ENCODE assay signal across 1 cellular context in the genomic region with DNA sequence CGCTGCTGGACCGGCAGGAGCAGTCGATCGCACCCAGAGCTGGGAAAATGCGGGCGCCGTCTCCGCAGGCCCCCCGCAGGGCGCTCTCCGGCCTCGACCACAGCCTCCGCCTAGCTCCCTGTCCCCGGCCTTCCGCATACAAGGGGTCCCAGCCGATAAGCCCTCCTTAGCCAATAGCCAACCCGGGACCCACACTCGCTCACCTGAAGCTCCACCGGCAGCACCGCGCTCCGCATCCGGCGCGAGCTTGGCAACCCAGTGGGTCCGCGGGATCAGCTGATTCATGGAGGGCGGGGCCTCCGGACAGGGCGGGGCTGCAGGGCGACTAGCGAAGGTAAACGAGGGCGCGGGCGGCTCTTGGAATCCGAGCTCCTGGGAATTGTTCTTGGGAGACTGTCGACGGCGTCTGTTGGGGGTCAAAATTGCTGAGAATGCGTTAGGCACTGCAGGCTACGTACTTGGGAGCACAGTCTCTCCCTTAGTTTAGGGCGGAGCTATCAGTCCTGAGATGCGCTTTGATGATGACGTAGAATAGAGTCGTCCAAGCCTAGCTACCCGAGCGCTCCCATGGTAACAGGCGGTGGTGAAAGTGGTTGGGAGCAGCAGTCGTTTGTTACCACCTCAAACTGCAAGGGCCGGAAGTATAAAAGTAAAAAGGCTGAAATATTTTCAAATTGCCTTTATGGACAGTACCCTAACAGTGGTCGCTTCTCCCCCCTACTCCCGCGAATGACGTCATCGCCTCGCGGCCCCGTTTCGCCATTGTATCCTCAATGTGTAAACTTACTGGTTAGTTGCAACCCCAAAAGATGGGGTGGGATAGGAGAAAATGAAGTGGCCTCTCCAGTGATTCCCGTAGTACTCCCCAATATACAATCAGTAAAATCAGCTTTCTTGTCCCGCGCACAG.
A peak's percentile ranks its signal among the peaks of the same experiment; 100 is the strongest.
TF ChIP-seq lines count a peak whose summit lies in the region.

ALS2 (minus strand) TSS at position 260 of the 909 bp plus-strand sequence. CDS start 12,048 bp downstream, outside the sequence.

TF ChIP-seq in HepG2, 621 proteins besides CTCF, POLR2A, EP300 and RAD21 (continued from another document and continues in another):
- TF ChIP-seq, protein P1, sequence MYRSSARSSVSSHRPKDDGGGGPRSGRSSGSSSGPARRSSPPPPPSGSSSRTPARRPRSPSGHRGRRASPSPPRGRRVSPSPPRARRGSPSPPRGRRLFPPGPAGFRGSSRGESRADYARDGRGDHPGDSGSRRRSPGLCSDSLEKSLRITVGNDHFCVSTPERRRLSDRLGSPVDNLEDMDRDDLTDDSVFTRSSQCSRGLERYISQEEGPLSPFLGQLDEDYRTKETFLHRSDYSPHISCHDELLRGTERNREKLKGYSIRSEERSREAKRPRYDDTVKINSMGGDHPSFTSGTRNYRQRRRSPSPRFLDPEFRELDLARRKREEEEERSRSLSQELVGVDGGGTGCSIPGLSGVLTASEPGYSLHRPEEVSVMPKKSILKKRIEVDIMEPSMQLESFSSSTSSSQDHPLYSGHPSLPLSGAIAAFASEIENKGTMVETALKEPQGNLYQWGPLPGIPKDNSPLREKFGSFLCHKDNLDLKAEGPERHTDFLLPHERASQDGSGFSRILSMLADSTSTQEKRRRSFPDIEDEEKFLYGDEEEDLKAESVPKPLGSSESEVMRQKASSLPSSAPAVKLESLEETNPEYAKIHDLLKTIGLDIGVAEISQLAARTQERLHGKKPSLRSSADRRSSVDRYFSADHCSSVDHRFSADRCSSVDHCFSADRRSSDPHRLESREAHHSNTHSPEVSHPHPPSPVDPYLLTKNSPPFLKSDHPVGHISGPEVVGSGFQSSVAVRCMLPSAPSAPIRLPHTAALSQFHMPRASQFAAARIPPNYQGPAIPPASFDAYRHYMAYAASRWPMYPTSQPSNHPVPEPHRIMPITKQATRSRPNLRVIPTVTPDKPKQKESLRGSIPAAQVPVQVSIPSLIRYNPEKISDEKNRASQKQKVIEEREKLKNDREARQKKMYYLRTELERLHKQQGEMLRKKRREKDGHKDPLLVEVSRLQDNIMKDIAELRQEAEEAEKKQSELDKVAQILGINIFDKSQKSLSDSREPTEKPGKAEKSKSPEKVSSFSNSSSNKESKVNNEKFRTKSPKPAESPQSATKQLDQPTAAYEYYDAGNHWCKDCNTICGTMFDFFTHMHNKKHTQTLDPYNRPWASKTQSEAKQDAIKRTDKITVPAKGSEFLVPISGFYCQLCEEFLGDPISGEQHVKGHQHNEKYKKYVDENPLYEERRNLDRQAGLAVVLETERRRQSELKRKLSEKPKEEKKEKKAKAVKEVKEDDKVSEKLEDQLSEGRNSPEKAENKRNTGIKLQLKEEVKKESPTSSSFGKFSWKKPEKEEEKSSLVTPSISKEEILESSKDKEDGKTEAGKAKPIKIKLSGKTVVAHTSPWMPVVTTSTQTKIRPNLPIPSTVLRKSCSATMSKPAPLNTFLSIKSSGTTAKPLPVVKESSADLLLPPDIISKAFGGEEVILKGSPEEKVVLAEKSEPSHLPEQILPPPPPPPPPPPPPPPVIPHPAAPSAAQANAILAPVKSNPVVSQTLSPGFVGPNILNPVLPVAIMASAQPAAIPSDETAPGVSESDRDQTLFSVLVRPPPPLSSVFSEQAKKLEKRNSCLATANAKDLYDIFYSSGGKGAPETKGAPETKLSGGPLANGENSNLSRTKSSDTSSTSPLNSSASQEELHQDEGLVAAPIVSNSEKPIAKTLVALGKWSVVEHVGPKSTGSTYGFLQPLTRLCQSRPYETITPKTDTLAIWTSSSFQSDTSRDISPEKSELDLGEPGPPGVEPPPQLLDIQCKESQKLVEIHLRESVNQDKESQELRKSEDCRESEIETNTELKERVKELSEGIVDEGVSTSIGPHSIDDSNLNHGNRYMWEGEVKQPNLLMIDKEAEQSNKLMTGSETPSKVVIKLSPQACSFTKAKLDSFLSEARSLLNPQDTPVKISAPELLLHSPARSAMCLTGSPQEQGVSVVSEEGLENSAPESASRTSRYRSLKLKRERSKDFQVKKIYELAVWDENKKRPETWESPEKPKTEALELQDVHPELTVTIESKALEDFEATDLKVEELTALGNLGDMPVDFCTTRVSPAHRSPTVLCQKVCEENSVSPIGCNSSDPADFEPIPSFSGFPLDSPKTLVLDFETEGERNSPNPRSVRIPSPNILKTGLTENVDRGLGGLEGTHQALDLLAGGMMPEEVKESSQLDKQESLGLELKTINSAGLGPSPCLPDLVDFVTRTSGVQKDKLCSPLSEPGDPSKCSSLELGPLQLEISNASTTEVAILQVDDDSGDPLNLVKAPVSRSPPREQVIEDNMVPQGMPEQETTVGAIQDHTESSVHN (CRISPR knock-in tag; IDR thresholded peaks at IDR 0.05) = peak; percentile 78; the same call in 1 of the 2 replicates
- TF ChIP-seq, protein P2, sequence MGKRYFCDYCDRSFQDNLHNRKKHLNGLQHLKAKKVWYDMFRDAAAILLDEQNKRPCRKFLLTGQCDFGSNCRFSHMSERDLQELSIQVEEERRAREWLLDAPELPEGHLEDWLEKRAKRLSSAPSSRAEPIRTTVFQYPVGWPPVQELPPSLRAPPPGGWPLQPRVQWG (CRISPR knock-in tag; IDR thresholded peaks at IDR 0.05; ENCODE audit: borderline replicate concordance, low read depth) = no peak
- no peak for TF ChIP-seq ZNF432 (CRISPR knock-in tag; IDR thresholded peaks at IDR 0.05; ENCODE audit: borderline replicate concordance)
- TF ChIP-seq, protein P3, sequence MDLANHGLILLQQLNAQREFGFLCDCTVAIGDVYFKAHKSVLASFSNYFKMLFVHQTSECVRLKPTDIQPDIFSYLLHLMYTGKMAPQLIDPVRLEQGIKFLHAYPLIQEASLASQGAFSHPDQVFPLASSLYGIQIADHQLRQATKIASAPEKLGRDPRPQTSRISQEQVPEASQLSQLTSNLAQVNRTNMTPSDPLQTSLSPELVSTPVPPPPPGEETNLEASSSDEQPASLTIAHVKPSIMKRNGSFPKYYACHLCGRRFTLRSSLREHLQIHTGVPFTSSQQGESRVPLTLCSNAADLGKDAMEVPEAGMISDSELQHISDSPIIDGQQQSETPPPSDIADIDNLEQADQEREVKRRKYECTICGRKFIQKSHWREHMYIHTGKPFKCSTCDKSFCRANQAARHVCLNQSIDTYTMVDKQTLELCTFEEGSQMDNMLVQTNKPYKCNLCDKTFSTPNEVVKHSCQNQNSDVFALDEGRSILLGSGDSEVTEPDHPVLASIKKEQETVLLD (CRISPR knock-in tag; IDR thresholded peaks at IDR 0.05; ENCODE audit: low read depth) = 0 out of 2 replicates have a peak, but pooled peaks have one; percentile 43
- TF ChIP-seq, protein P4, sequence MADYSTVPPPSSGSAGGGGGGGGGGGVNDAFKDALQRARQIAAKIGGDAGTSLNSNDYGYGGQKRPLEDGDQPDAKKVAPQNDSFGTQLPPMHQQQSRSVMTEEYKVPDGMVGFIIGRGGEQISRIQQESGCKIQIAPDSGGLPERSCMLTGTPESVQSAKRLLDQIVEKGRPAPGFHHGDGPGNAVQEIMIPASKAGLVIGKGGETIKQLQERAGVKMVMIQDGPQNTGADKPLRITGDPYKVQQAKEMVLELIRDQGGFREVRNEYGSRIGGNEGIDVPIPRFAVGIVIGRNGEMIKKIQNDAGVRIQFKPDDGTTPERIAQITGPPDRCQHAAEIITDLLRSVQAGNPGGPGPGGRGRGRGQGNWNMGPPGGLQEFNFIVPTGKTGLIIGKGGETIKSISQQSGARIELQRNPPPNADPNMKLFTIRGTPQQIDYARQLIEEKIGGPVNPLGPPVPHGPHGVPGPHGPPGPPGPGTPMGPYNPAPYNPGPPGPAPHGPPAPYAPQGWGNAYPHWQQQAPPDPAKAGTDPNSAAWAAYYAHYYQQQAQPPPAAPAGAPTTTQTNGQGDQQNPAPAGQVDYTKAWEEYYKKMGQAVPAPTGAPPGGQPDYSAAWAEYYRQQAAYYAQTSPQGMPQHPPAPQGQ (CRISPR knock-in tag; IDR thresholded peaks at IDR 0.05; ENCODE audit: borderline replicate concordance) = no peak
- TF ChIP-seq CHD4 (IDR thresholded peaks at IDR 0.05; ENCODE audit: borderline replicate concordance, low read length) = no peak; the same call in 1 of the 2 replicates
- no peak for TF ChIP-seq ZFP36 (IDR thresholded peaks at IDR 0.05; ENCODE audit: borderline replicate concordance, low read depth, low read length, partially characterized antibody)
- TF ChIP-seq ZNF10 (CRISPR knock-in tag; IDR thresholded peaks at IDR 0.05; ENCODE audit: borderline replicate concordance, low read depth) = no peak
- TF ChIP-seq, protein P5, sequence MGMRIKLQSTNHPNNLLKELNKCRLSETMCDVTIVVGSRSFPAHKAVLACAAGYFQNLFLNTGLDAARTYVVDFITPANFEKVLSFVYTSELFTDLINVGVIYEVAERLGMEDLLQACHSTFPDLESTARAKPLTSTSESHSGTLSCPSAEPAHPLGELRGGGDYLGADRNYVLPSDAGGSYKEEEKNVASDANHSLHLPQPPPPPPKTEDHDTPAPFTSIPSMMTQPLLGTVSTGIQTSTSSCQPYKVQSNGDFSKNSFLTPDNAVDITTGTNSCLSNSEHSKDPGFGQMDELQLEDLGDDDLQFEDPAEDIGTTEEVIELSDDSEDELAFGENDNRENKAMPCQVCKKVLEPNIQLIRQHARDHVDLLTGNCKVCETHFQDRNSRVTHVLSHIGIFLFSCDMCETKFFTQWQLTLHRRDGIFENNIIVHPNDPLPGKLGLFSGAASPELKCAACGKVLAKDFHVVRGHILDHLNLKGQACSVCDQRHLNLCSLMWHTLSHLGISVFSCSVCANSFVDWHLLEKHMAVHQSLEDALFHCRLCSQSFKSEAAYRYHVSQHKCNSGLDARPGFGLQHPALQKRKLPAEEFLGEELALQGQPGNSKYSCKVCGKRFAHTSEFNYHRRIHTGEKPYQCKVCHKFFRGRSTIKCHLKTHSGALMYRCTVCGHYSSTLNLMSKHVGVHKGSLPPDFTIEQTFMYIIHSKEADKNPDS (CRISPR knock-in tag; IDR thresholded peaks at IDR 0.05) = no peak
- no peak for TF ChIP-seq ZNF841 (CRISPR knock-in tag; IDR thresholded peaks at IDR 0.05; ENCODE audit: borderline replicate concordance)
- peak; percentile 100 for TF ChIP-seq ATF7 (IDR thresholded peaks at IDR 0.05)
- peak; percentile 96 for TF ChIP-seq ATF7 (CRISPR knock-in tag; IDR thresholded peaks at IDR 0.05)
- no peak for TF ChIP-seq EZH2 (conservative IDR thresholded peaks at IDR 0.05; ENCODE audit: low read depth, low read length)
- peak; percentile 90 for TF ChIP-seq DRAP1 (CRISPR knock-in tag; IDR thresholded peaks at IDR 0.05)
- TF ChIP-seq ZNF33B (CRISPR knock-in tag; IDR thresholded peaks at IDR 0.05) = no peak; the same call in 1 of the 2 replicates
- no peak for TF ChIP-seq U2AF1 (optimal IDR thresholded peaks at IDR 0.05; ENCODE audit: low read depth, low read length)
- no peak for TF ChIP-seq HMGA1 (CRISPR knock-in tag; conservative IDR thresholded peaks at IDR 0.05)
- TF ChIP-seq JDP2 (CRISPR knock-in tag; IDR thresholded peaks at IDR 0.05; ENCODE audit: borderline replicate concordance) = no peak
- peak; percentile 51 for TF ChIP-seq ZMYM3 (CRISPR knock-in tag; IDR thresholded peaks at IDR 0.05)
- TF ChIP-seq ZNF616 (CRISPR knock-in tag; IDR thresholded peaks at IDR 0.05; ENCODE audit: low read depth) = no peak
- no peak for TF ChIP-seq PLSCR1 (CRISPR knock-in tag; IDR thresholded peaks at IDR 0.05; ENCODE audit: borderline replicate concordance)
- TF ChIP-seq, protein P6, sequence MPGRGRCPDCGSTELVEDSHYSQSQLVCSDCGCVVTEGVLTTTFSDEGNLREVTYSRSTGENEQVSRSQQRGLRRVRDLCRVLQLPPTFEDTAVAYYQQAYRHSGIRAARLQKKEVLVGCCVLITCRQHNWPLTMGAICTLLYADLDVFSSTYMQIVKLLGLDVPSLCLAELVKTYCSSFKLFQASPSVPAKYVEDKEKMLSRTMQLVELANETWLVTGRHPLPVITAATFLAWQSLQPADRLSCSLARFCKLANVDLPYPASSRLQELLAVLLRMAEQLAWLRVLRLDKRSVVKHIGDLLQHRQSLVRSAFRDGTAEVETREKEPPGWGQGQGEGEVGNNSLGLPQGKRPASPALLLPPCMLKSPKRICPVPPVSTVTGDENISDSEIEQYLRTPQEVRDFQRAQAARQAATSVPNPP (CRISPR knock-in tag; IDR thresholded peaks at IDR 0.05) = peak; percentile 80; the same call in 1 of the 2 replicates
- peak; percentile 56 for TF ChIP-seq ARNTL (CRISPR knock-in tag; IDR thresholded peaks at IDR 0.05)
- TF ChIP-seq POLR2G (IDR thresholded peaks at IDR 0.05; ENCODE audit: low read depth, low read length) = peak; percentile 86
- TF ChIP-seq NONO (IDR thresholded peaks at IDR 0.05) = no peak
- TF ChIP-seq NONO (CRISPR knock-in tag; conservative IDR thresholded peaks at IDR 0.05) = peak; percentile 74
- no peak for TF ChIP-seq SNAPC2 (CRISPR knock-in tag; IDR thresholded peaks at IDR 0.05)
- 0 out of 2 replicates have a peak, but pooled peaks have one; percentile 21 for TF ChIP-seq MXD4 (CRISPR knock-in tag; IDR thresholded peaks at IDR 0.05)
- TF ChIP-seq ZSCAN31 (CRISPR knock-in tag; IDR thresholded peaks at IDR 0.05; ENCODE audit: low read depth) = peak; percentile 83; the same call in 1 of the 2 replicates
- TF ChIP-seq SALL2 (CRISPR knock-in tag; IDR thresholded peaks at IDR 0.05) = no peak; the same call in 1 of the 2 replicates
- peak; percentile 47; the same call in 1 of the 2 replicates for TF ChIP-seq NCOR1 (IDR thresholded peaks at IDR 0.05; ENCODE audit: borderline replicate concordance, low read length)
- TF ChIP-seq ESRRA (CRISPR knock-in tag; IDR thresholded peaks at IDR 0.05; ENCODE audit: low read depth) = peak; percentile 58
- TF ChIP-seq, protein P7, sequence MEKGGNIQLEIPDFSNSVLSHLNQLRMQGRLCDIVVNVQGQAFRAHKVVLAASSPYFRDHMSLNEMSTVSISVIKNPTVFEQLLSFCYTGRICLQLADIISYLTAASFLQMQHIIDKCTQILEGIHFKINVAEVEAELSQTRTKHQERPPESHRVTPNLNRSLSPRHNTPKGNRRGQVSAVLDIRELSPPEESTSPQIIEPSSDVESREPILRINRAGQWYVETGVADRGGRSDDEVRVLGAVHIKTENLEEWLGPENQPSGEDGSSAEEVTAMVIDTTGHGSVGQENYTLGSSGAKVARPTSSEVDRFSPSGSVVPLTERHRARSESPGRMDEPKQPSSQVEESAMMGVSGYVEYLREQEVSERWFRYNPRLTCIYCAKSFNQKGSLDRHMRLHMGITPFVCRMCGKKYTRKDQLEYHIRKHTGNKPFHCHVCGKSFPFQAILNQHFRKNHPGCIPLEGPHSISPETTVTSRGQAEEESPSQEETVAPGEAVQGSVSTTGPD (CRISPR knock-in tag; IDR thresholded peaks at IDR 0.05) = no peak
- TF ChIP-seq HNRNPH1 (optimal IDR thresholded peaks at IDR 0.05; ENCODE audit: low read depth, low read length) = no peak
- peak; percentile 56; the same call in 1 of the 2 replicates for TF ChIP-seq IRF9 (CRISPR knock-in tag; IDR thresholded peaks at IDR 0.05; ENCODE audit: borderline replicate concordance)
